18 cellular contexts compared by ENCODE assay signal in the genomic region with DNA sequence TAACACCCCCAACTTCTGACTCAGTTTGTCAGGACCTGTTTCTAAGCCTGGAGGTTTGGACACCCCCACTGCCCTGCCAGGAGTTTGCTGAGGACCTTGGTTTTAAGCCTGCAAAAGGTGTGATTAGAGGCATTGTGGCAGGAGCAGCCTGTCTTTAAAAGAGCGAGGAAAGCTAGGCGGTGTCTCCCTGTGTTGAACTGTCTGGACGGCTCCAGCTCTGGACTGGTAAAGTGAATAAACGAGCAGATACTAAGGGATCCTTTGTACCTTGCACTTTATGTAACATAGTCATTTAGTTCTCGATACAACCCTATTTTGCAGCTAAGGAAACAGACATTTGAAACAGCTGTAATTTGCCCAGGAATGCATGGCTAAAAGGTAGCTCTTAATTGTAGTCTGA. TPM values are rescaled to one million over a fixed set of nuclear protein-coding genes. Genes with fewer than 3 reads are reported as not detected.
DNase-seq lines count a peak whose midpoint lies in the region; ATAC-seq and TF ChIP-seq lines count a peak whose summit lies in the region.
"Had no signal": no experiment of that assay in that cellular context is flagged by ENCODE, and none has a peak within 500 bp of the region (broad histone marks: within the 10 kb centered on the region; RNA-seq: fewer than 3 reads in every experiment).

No MANE protein-coding gene starts in this region.

- H3K36me3 Mint-ChIP-seq in MCF 10A (ENCODE audit: insufficient read depth, unreplicated experiment): peaks cover 22% of the 10 kb centered on the region
- peaks cover 27% of the 10 kb centered on the region for H3K36me3 Mint-ChIP-seq in activated T-helper 1 cell treated with anti-CD3 and anti-CD28 coated beads, Interleukin-12 subunit alpha, Interleukin-12 subunit beta, Interleukin-2, Interleukin-4 antibody, amounts not matched to agents 30 ng/mL and 10 ng/mL and 1 ng/mL, durations not matched to agents 14 hours and 24 hours and 36 hours (ENCODE audit: low read depth)
- peaks cover 47% of the 10 kb centered on the region for H3K36me3 Mint-ChIP-seq in stimulated activated effector memory CD8-positive, alpha-beta T cell treated with anti-CD3 and anti-CD28 coated beads, Interleukin-12 subunit alpha, Interleukin-12 subunit beta, amount 100 ng/mL, for 72 hours
- H3K36me3 Mint-ChIP-seq: CD4-positive, alpha-beta memory T cell had no signal

- intact Hi-C loops in MCF 10A (cut with micrococcal nuclease) (no loop called here), breast epithelium (cut with DNase I; ENCODE audit: low total_unique reads) (no loop called here)
- intact Hi-C loops in activated T-helper 1 cell treated with anti-CD3 and anti-CD28 coated beads, Interleukin-12 subunit alpha, Interleukin-12 subunit beta, Interleukin-2, Interleukin-4 antibody, amounts not matched to agents 30 ng/mL and 10 ng/mL and 1 ng/mL, durations not matched to agents 14 hours and 24 hours and 36 hours (cut with micrococcal nuclease): no loop called here

- H3K4me1 ChIP-seq in breast epithelium: no peaks in the 10 kb centered on the region

- no peaks in the 10 kb centered on the region for H3K27me3 Mint-ChIP-seq in MCF 10A (ENCODE audit: insufficient read depth, unreplicated experiment)
- H3K27me3 Mint-ChIP-seq in activated T-helper 1 cell treated with anti-CD3 and anti-CD28 coated beads, Interleukin-12 subunit alpha, Interleukin-12 subunit beta, Interleukin-2, Interleukin-4 antibody, amounts not matched to agents 30 ng/mL and 10 ng/mL and 1 ng/mL, durations not matched to agents 14 hours and 24 hours and 36 hours (ENCODE audit: insufficient read depth): no peaks in the 10 kb centered on the region
- H3K27me3 Mint-ChIP-seq: B cell; CD4-positive, alpha-beta memory T cell had no signal

- H3K4me3 ChIP-seq in breast epithelium: no peak overlapping the region
- H3K4me3 ChIP-seq: GM12878, GM23338 had no signal

- BruUV-seq in MCF 10A (replicated peaks; lab: Mats Ljungman, UMichigan): no TSS peak

- H3K27me3 ChIP-seq in breast epithelium: no peaks in the 10 kb centered on the region

- H3K27ac ChIP-seq in breast epithelium: no peak overlapping the region

- POLR2A ChIA-PET in MCF 10A (lab: Yijun Ruan, JAX): interaction anchor here (0.7 to 1.1 kb wide), 3 partner anchors 11 to 522 kb away, joined by 3 to 6 read pairs (median 3); no protein-coding TSS in a partner anchor

- no peak overlapping the region for H3K4me3 Mint-ChIP-seq in MCF 10A (ENCODE audit: unreplicated experiment)
- no peak overlapping the region for H3K4me3 Mint-ChIP-seq in activated T-helper 1 cell treated with anti-CD3 and anti-CD28 coated beads, Interleukin-12 subunit alpha, Interleukin-12 subunit beta, Interleukin-2, Interleukin-4 antibody, amounts not matched to agents 30 ng/mL and 10 ng/mL and 1 ng/mL, durations not matched to agents 14 hours and 24 hours and 36 hours
- H3K4me3 Mint-ChIP-seq in stimulated activated effector memory CD8-positive, alpha-beta T cell treated with anti-CD3 and anti-CD28 coated beads, Interleukin-12 subunit alpha, Interleukin-12 subunit beta, amount 100 ng/mL, for 72 hours: no peak overlapping the region
- H3K4me3 Mint-ChIP-seq: B cell; CD4-positive, alpha-beta memory T cell; GM23338 had no signal

- H3K27ac Mint-ChIP-seq in MCF 10A (ENCODE audit: low read depth, unreplicated experiment): peak overlapping the region; percentile 55
- H3K27ac Mint-ChIP-seq in activated T-helper 1 cell treated with anti-CD3 and anti-CD28 coated beads, Interleukin-12 subunit alpha, Interleukin-12 subunit beta, Interleukin-2, Interleukin-4 antibody, amounts not matched to agents 30 ng/mL and 10 ng/mL and 1 ng/mL, durations not matched to agents 14 hours and 24 hours and 36 hours: peak overlapping the region; percentile 70
- H3K27ac Mint-ChIP-seq in stimulated activated effector memory CD8-positive, alpha-beta T cell treated with anti-CD3 and anti-CD28 coated beads, Interleukin-12 subunit alpha, Interleukin-12 subunit beta, amount 100 ng/mL, for 72 hours: peak overlapping the region; percentile 74
- H3K27ac Mint-ChIP-seq: B cell, GM23338 had no signal

- TF ChIP-seq CTCF in MCF 10A (IDR thresholded peaks at IDR 0.05; ENCODE audit: unreplicated experiment) (no peak), breast epithelium (IDR thresholded peaks at IDR 0.05) (no peak)

- no peak for TF ChIP-seq POLR2A in breast epithelium (IDR thresholded peaks at IDR 0.05)

- peaks cover 17% of the 10 kb centered on the region for H3K4me1 Mint-ChIP-seq in MCF 10A (ENCODE audit: insufficient read depth, unreplicated experiment)
- peaks cover 4% of the 10 kb centered on the region for H3K4me1 Mint-ChIP-seq in activated T-helper 1 cell treated with anti-CD3 and anti-CD28 coated beads, Interleukin-12 subunit alpha, Interleukin-12 subunit beta, Interleukin-2, Interleukin-4 antibody, amounts not matched to agents 30 ng/mL and 10 ng/mL and 1 ng/mL, durations not matched to agents 14 hours and 24 hours and 36 hours (ENCODE audit: low read depth)
- peaks cover 10% of the 10 kb centered on the region for H3K4me1 Mint-ChIP-seq in stimulated activated effector memory CD8-positive, alpha-beta T cell treated with anti-CD3 and anti-CD28 coated beads, Interleukin-12 subunit alpha, Interleukin-12 subunit beta, amount 100 ng/mL, for 72 hours
- H3K4me1 Mint-ChIP-seq: B cell; CD4-positive, alpha-beta memory T cell had no signal

- CTCF ChIA-PET in MCF 10A (lab: Yijun Ruan, JAX): interaction anchor here (1.2 to 2.5 kb wide), 4 partner anchors 12 to 189 kb away, joined by 3 to 13 read pairs (median 4); no protein-coding TSS in a partner anchor

- H3K9me3 Mint-ChIP-seq in MCF 10A (ENCODE audit: unreplicated experiment): no peaks in the 10 kb centered on the region
- H3K9me3 Mint-ChIP-seq in activated T-helper 1 cell treated with anti-CD3 and anti-CD28 coated beads, Interleukin-12 subunit alpha, Interleukin-12 subunit beta, Interleukin-2, Interleukin-4 antibody, amounts not matched to agents 30 ng/mL and 10 ng/mL and 1 ng/mL, durations not matched to agents 14 hours and 24 hours and 36 hours: no peaks in the 10 kb centered on the region
- no peaks in the 10 kb centered on the region for H3K9me3 Mint-ChIP-seq in stimulated activated effector memory CD8-positive, alpha-beta T cell treated with anti-CD3 and anti-CD28 coated beads, Interleukin-12 subunit alpha, Interleukin-12 subunit beta, amount 100 ng/mL, for 72 hours
- H3K9me3 Mint-ChIP-seq: CD4-positive, alpha-beta memory T cell; GM23338 had no signal

- no peak for DNase-seq in MCF 10A (ENCODE audit: unreplicated experiment)
- no peak for DNase-seq in breast epithelium (ENCODE audit: low spot score in 2 of 2)
- DNase-seq in activated T-helper 1 cell treated with anti-CD3 and anti-CD28 coated beads, Interleukin-12 subunit alpha, Interleukin-12 subunit beta, Interleukin-2, Interleukin-4 antibody, amounts not matched to agents 30 ng/mL and 10 ng/mL and 1 ng/mL, durations not matched to agents 14 hours and 24 hours and 36 hours (ENCODE audit: low spot score): no peak
- no peak for DNase-seq in left lobe of liver (ENCODE audit: low spot score)
- no peak for DNase-seq in stimulated activated effector memory CD8-positive, alpha-beta T cell treated with anti-CD3 and anti-CD28 coated beads, Interleukin-12 subunit alpha, Interleukin-12 subunit beta, amount 100 ng/mL, for 72 hours (ENCODE audit: low spot score in 2 of 2)
- DNase-seq in DMS 273 treated with DMSO at 0.1 percent for 48 hours (lab: John Stamatoyannopoulos, UW): no peak
- DNase-seq in islet precursor cell: no peak
- DNase-seq in AG08395 (ENCODE audit: low spot score): no peak
- DNase-seq: 8988T; ACHN; C1 segment of cervical spinal cord; CD4-positive, alpha-beta memory T cell; DMS79; H7; IMR-90 had no signal

- H3K9me3 ChIP-seq in breast epithelium: no peaks in the 10 kb centered on the region

- no peaks in the 10 kb centered on the region for H3K36me3 ChIP-seq in breast epithelium

- ATAC-seq in left lobe of liver: peak; percentile 69
- no peak for ATAC-seq in stimulated activated effector memory CD8-positive, alpha-beta T cell treated with anti-CD3 and anti-CD28 coated beads, Interleukin-12 subunit alpha, Interleukin-12 subunit beta, amount 100 ng/mL, for 72 hours
- ATAC-seq: GM12878, GM23338 had no signal

RNA-seq across cellular contexts. Expression of a gene that starts 14.4 kb away (rescaled TPM):
- total RNA-seq in MCF 10A (2022) (10.7 and 18.4 TPM in 2 replicates), breast epithelium (under 1 TPM; 0.33 to 0.64 (median 0.59) TPM), left lobe of liver (2.9 TPM)
- total RNA-seq in activated T-helper 1 cell treated with anti-CD3 and anti-CD28 coated beads, Interleukin-12 subunit alpha, Interleukin-12 subunit beta, Interleukin-2, Interleukin-4 antibody, amounts not matched to agents 30 ng/mL and 10 ng/mL and 1 ng/mL, durations not matched to agents 14 hours and 24 hours and 36 hours: 11.0 and 12.4 TPM in 2 replicates

RNA-seq across cellular contexts. Expression of a gene that starts 21.5 kb away (rescaled TPM):
- total RNA-seq in MCF 10A (2022): 7.8 and 8.3 TPM in 2 replicates
- total RNA-seq in breast epithelium: 10 to 100 TPM; 11.0 to 20.3 (median 20.1) TPM
- 17.2 and 17.3 TPM in 2 replicates for total RNA-seq in activated T-helper 1 cell treated with anti-CD3 and anti-CD28 coated beads, Interleukin-12 subunit alpha, Interleukin-12 subunit beta, Interleukin-2, Interleukin-4 antibody, amounts not matched to agents 30 ng/mL and 10 ng/mL and 1 ng/mL, durations not matched to agents 14 hours and 24 hours and 36 hours
- 6.2 TPM for total RNA-seq in left lobe of liver
